In the genomic region with DNA sequence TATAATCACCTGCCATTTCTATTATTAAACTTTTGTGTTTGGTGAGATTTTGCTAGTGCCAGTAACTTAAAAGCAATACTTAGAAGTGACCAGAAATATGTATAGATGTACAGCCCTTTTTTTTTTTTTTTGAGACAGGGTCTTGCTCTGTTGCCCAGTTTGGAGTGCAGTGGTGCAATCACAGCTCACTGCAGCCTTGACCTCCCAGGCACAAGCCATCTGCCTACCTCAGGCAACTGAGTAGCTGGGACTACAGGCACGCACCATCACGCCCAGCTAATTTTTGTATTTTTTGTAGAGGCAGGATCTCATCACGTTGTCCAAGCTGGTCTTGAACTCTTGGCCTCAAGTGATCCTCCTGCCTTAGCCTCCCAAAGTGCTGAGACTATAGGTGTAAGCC, we compare ENCODE assay signal across 5 cellular contexts. TPM values are rescaled to one million over a fixed set of nuclear protein-coding genes. Genes with fewer than 3 reads are reported as not detected.
DNase-seq lines count a peak whose midpoint lies in the region; ATAC-seq, FAIRE-seq and TF ChIP-seq lines count a peak whose summit lies in the region.
"Not testable (repeated sequence)": the region's sequence is repeated elsewhere in the genome, so short reads cannot be mapped to it uniquely, and the experiment has no call there.

No MANE protein-coding gene starts in this region.

- H3K27me3 ChIP-seq in K562 (ENCODE audit: control insufficient read depth in 2 of 2, insufficient read depth in 2 of 2, low read length in 2 of 2); endothelial cell of umbilical vein (ENCODE audit: control insufficient read depth in 2 of 2, insufficient read depth in 2 of 2, low read length in 2 of 2): not testable (repeated sequence)

- H3K4me1 Mint-ChIP-seq in WTC11, result not testable (repeated sequence)

- WGBS in K562 (ENCODE audit: insufficient coverage, low coverage, missing lambda C conversion rate), result 96% methylated on average over 3 of the region's 3 CpGs

- H3K36me3 ChIP-seq in HEK293 (ENCODE audit: control insufficient read depth in 2 of 2, insufficient read depth in 1 of 2, low read length in 2 of 2) (peaks cover 78 to 81% of the 10 kb centered on the region in 2 experiments), K562 (ENCODE audit: control insufficient read depth, insufficient read depth, low read length) (peaks cover 89% of the 10 kb centered on the region), endothelial cell of umbilical vein (ENCODE audit: control insufficient read depth in 2 of 2, extremely low read depth in 1 of 2, insufficient read depth in 2 of 2, low read length in 2 of 2) (peaks cover 12 to 21% of the 10 kb centered on the region in 2 experiments)

- TF ChIP-seq EP300 in K562 (IDR thresholded peaks at IDR 0.05; ENCODE audit: low read length), result not testable (repeated sequence)

- H3K9ac ChIP-seq in K562 (ENCODE audit: insufficient read depth in 1 of 2, low read depth in 2 of 2, low read length in 2 of 2); endothelial cell of umbilical vein (replicated peaks; ENCODE audit: extremely low read depth, insufficient read depth, low read length): not testable (repeated sequence)

- not testable (repeated sequence) for DNase-seq in GM12891 (ENCODE audit: insufficient read length, low spot score); WTC11 (ENCODE audit: low spot score); K562 (ENCODE audit: extremely low read depth in 1 of 4, low spot score in 3 of 4); endothelial cell of umbilical vein (ENCODE audit: low read depth, low spot score)

- not testable (repeated sequence) for H3K27ac Mint-ChIP-seq in WTC11

- not testable (repeated sequence) for H3K79me2 ChIP-seq in K562 (ENCODE audit: control insufficient read depth, insufficient read depth, low read length); endothelial cell of umbilical vein (ENCODE audit: control insufficient read depth, insufficient read depth, low read length)

- dilution Hi-C loops in endothelial cell of umbilical vein (cut with MboI; ENCODE audit: extremely low pct_ligation_motif_present, low sequenced_read_pairs), result not testable (repeated sequence)

- peak; percentile 45 for FAIRE-seq in GM12891 (lab: Jason Lieb, UNC)
- FAIRE-seq in K562 (lab: Jason Lieb, UNC), result not testable (repeated sequence)
- peak; percentile 26 for FAIRE-seq in endothelial cell of umbilical vein (lab: Jason Lieb, UNC)

- peaks cover 83% of the 10 kb centered on the region for H3K36me3 Mint-ChIP-seq in WTC11

- not testable (repeated sequence) for TF ChIP-seq RAD21 in K562 (CRISPR knock-in tag; conservative IDR thresholded peaks at IDR 0.05 in 1 of 2, IDR thresholded peaks at IDR 0.05 in 1 of 2)

- intact Hi-C loops in K562 (cut with micrococcal nuclease), result not testable (repeated sequence)
- intact Hi-C loops in endothelial cell of umbilical vein (cut with micrococcal nuclease), result loop anchor here (5.0 kb wide), 1 partner anchor 33 kb away; no protein-coding TSS in a partner anchor

- POLR2A ChIA-PET in HEK293 (lab: Yijun Ruan, JAX) (interaction anchor here (0.6 kb wide), 1 partner anchor 11 kb away, joined by 4 read pairs; no protein-coding TSS in a partner anchor), K562 (lab: Yijun Ruan, JAX) (interaction anchor here (0.6 to 1.0 kb wide), 3 partner anchors 20 to 438 kb away, joined by 3 to 5 read pairs (median 4); a partner anchor contains a TSS), endothelial cell of umbilical vein (lab: Charles Lee) (interaction anchor here (0.6 kb wide), 1 partner anchor 216 kb away, joined by 4 read pairs; no protein-coding TSS in a partner anchor)
- POLR2A ChIA-PET in WTC11 (lab: Charles Lee), result not testable (repeated sequence)

- not testable (repeated sequence) for H4K20me1 ChIP-seq in K562 (replicated peaks; ENCODE audit: control insufficient read depth, insufficient read depth, low read length); endothelial cell of umbilical vein (replicated peaks; ENCODE audit: control insufficient read depth, extremely low read depth, insufficient read depth, low read length)

- not testable (repeated sequence) for H3K27me3 Mint-ChIP-seq in WTC11 (ENCODE audit: low read depth)

- H3K9me3 ChIP-seq in HEK293 (ENCODE audit: control insufficient read depth, insufficient read depth, low read depth, low read length); K562 (replicated peaks; ENCODE audit: control insufficient read depth, insufficient read depth, low read depth, low read length); endothelial cell of umbilical vein (replicated peaks; ENCODE audit: control insufficient read depth, insufficient read depth, low read length): not testable (repeated sequence)

- not testable (repeated sequence) for H3K4me1 ChIP-seq in HEK293 (ENCODE audit: control insufficient read depth, insufficient read depth, low read length); K562 (replicated peaks in 1 of 2; ENCODE audit: control insufficient read depth in 2 of 2, insufficient read depth in 2 of 2, low read length in 2 of 2); endothelial cell of umbilical vein (ENCODE audit: control insufficient read depth, extremely low read depth, insufficient read depth, low read length)

- not testable (repeated sequence) for TF ChIP-seq CTCF in HEK293 (tag by site-specific recombination; IDR thresholded peaks at IDR 0.05); WTC11 (IDR thresholded peaks at IDR 0.05); K562 (IDR thresholded peaks at IDR 0.05 in 2 of 3, conservative IDR thresholded peaks at IDR 0.05 in 1 of 3; ENCODE audit: insufficient read depth in 2 of 3, low read depth in 1 of 3, low read length in 3 of 3); endothelial cell of umbilical vein (IDR thresholded peaks at IDR 0.05; ENCODE audit: extremely low read depth in 1 of 2, insufficient read depth in 1 of 2, low read depth in 1 of 2, low read length in 2 of 2)

- H3K4me3 ChIP-seq in HEK293 (ENCODE audit: low read depth, low read length); K562; endothelial cell of umbilical vein (replicated peaks in 1 of 3; ENCODE audit: insufficient read depth in 1 of 3, low read depth in 1 of 3, low read length in 3 of 3): not testable (repeated sequence)

- H3K9me3 Mint-ChIP-seq in WTC11, result not testable (repeated sequence)

- BruUV-seq in K562 (replicated peaks; lab: Mats Ljungman, UMichigan); endothelial cell of umbilical vein (replicated peaks; lab: Mats Ljungman, UMichigan): not testable (repeated sequence)

- CTCF ChIA-PET in HEK293 (lab: Yijun Ruan, JAX), result interaction anchor here (0.6 to 0.8 kb wide), 4 partner anchors 16 to 120 kb away, joined by 3 to 4 read pairs (median 3); no protein-coding TSS in a partner anchor
- CTCF ChIA-PET in WTC11 (lab: Charles Lee), result interaction anchor here (0.8 kb wide), 1 partner anchor 179 kb away, joined by 3 read pairs; no protein-coding TSS in a partner anchor
- CTCF ChIA-PET in K562 (lab: Yijun Ruan, JAX; ENCODE audit: low intra/inter-chr PET ratio), result interaction anchor here (0.6 kb wide), 1 partner anchor 70 kb away, joined by 3 read pairs; no protein-coding TSS in a partner anchor
- CTCF ChIA-PET in endothelial cell of umbilical vein (lab: Charles Lee), result interaction anchor here (0.6 to 1.4 kb wide), 2 partner anchors 97 to 806 kb away, joined by 3 read pairs; no protein-coding TSS in a partner anchor

- not testable (repeated sequence) for H3K4me3 Mint-ChIP-seq in WTC11

- H3K9me1 ChIP-seq in K562 (ENCODE audit: control insufficient read depth, insufficient read depth, low read length); endothelial cell of umbilical vein (replicated peaks; ENCODE audit: control insufficient read depth, extremely low read depth, insufficient read depth, low read length): not testable (repeated sequence)

- H2AFZ ChIP-seq in K562 (ENCODE audit: low read depth, low read length); endothelial cell of umbilical vein (ENCODE audit: low read depth, low read length): not testable (repeated sequence)

- not testable (repeated sequence) for TF ChIP-seq POLR2A in GM12891 (IDR thresholded peaks at IDR 0.05; ENCODE audit: low read depth, low read length); endothelial cell of umbilical vein (IDR thresholded peaks at IDR 0.05; ENCODE audit: low read depth, low read length)
- TF ChIP-seq POLR2A in K562 (conservative IDR thresholded peaks at IDR 0.05), result 0 out of 2 replicates have a peak, but pooled peaks have one; percentile 29

- not testable (repeated sequence) for H3K27ac ChIP-seq in HEK293 (ENCODE audit: extremely low read depth, low read depth, low read length); K562 (ENCODE audit: extremely low read depth, low read depth, low read length); endothelial cell of umbilical vein (ENCODE audit: insufficient read depth, low read depth, low read length)

- not testable (repeated sequence) for ATAC-seq in WTC11, K562

- in situ Hi-C loops in K562 (cut with MboI), result not testable (repeated sequence)

- H3K4me2 ChIP-seq in K562 (ENCODE audit: insufficient read depth, low read length); endothelial cell of umbilical vein (ENCODE audit: insufficient read depth, low read length): not testable (repeated sequence)

RNA-seq across cellular contexts. Expression of a gene that starts 23.9 kb away (rescaled TPM):
- polyA plus RNA-seq in GM12891 (2012; ENCODE audit: low read depth, missing spikeins), result 14.0 TPM
- total RNA-seq in WTC11 (2021) (63.3 to 73.0 TPM (median 68.4 TPM) in 3 replicates), K562 (2014; rRNA removed) (50.9 and 54.2 TPM in 2 replicates), K562 (2014; rRNA removed; fragmentation: Illumina TruSeq; extraction: Trizol) (101 and 108 TPM in 2 replicates), K562 (2015; rRNA removed; fragmentation: Illumina TruSeq; extraction: Trizol) (82.5 and 89.5 TPM in 2 replicates), K562 (2021) (108 and 113 TPM in 2 replicates), endothelial cell of umbilical vein (53.8 and 62.0 TPM in 2 replicates)
- 93.9 and 226 TPM in 2 replicates for total RNA-seq in K562 (2011; cell fraction: chromatin; rRNA removed; ENCODE audit: low replicate concordance)
- 38.4 and 45.5 TPM in 2 replicates for total RNA-seq in K562 (2011; cell fraction: nucleolus; rRNA removed)
- total RNA-seq in K562 (2011; cell fraction: nucleoplasm; rRNA removed), result 67.1 and 89.0 TPM in 2 replicates
- polyA plus RNA-seq in K562 (2011; rRNA removed) (30.3 and 36.6 TPM in 2 replicates), K562 (2014; fragmentation: Illumina TruSeq; extraction: Trizol) (44.0 and 51.6 TPM in 2 replicates), K562 (2014; fragmentation: Nextera tagmentation; extraction: Ambion mirVana) (10 to 100 TPM; 28.3 to 30.9 TPM), K562 (2014; rRNA removed) (28.4 and 30.6 TPM in 2 replicates), endothelial cell of umbilical vein (6.2 and 8.4 TPM in 2 replicates)
- 10.5 and 13.2 TPM in 2 replicates for polyA plus RNA-seq in K562 (2011; cell fraction: cytosol; rRNA removed)
- polyA plus RNA-seq in K562 (2011; cell fraction: nucleus; rRNA removed), result 42.6 and 43.8 TPM in 2 replicates
- polyA plus RNA-seq in K562 (2012), result 25.8 and 36.8 TPM in 2 replicates
- polyA minus RNA-seq in K562 (2011; rRNA and poly(A)+ RNA removed), result 202 and 234 TPM in 2 replicates
- 52.4 and 87.3 TPM in 2 replicates for polyA minus RNA-seq in K562 (2011; cell fraction: cytosol; rRNA and poly(A)+ RNA removed)
- 68.7 and 101 TPM in 2 replicates for polyA minus RNA-seq in K562 (2011; cell fraction: nucleus; rRNA and poly(A)+ RNA removed)
- 7.7 and 8.0 TPM in 2 replicates for polyA plus RNA-seq in endothelial cell of umbilical vein (2011; cell fraction: cytosol; rRNA removed)
- 38.9 and 47.3 TPM in 2 replicates for polyA plus RNA-seq in endothelial cell of umbilical vein (2011; cell fraction: nucleus; rRNA removed)
- polyA plus RNA-seq in endothelial cell of umbilical vein (2012), result 21.8 and 37.4 TPM in 2 replicates
- polyA minus RNA-seq in endothelial cell of umbilical vein, result 80.0 and 85.7 TPM in 2 replicates
- polyA minus RNA-seq in endothelial cell of umbilical vein (2011; cell fraction: cytosol; rRNA and poly(A)+ RNA removed), result 49.4 TPM
- polyA minus RNA-seq in endothelial cell of umbilical vein (2011; cell fraction: nucleus; rRNA and poly(A)+ RNA removed), result 65.3 and 104 TPM in 2 replicates

RNA-seq across cellular contexts. Expression of a gene that starts 56.6 kb away (rescaled TPM):
- polyA plus RNA-seq in GM12891 (2012; ENCODE audit: low read depth, missing spikeins), result 32.8 TPM
- total RNA-seq in WTC11 (2021) (8.6 to 10.3 TPM (median 10.1 TPM) in 3 replicates), K562 (2014; rRNA removed) (47.4 and 57.4 TPM in 2 replicates), K562 (2014; rRNA removed; fragmentation: Illumina TruSeq; extraction: Trizol) (69.1 and 93.7 TPM in 2 replicates), K562 (2015; rRNA removed; fragmentation: Illumina TruSeq; extraction: Trizol) (66.6 and 74.1 TPM in 2 replicates), K562 (2021) (53.5 and 59.1 TPM in 2 replicates), endothelial cell of umbilical vein (48.1 and 49.9 TPM in 2 replicates)
- total RNA-seq in K562 (2011; cell fraction: chromatin; rRNA removed; ENCODE audit: low replicate concordance), result 123 and 174 TPM in 2 replicates
- total RNA-seq in K562 (2011; cell fraction: nucleolus; rRNA removed), result 65.5 and 71.3 TPM in 2 replicates
- 91.4 and 121 TPM in 2 replicates for total RNA-seq in K562 (2011; cell fraction: nucleoplasm; rRNA removed)
- polyA plus RNA-seq in K562 (2011; rRNA removed) (65.2 and 70.3 TPM in 2 replicates), K562 (2014; fragmentation: Illumina TruSeq; extraction: Trizol) (69.4 and 79.8 TPM in 2 replicates), K562 (2014; fragmentation: Nextera tagmentation; extraction: Ambion mirVana) (10 to 100 TPM; 62.7 to 87.7 TPM), K562 (2014; rRNA removed) (71.0 and 82.8 TPM in 2 replicates), endothelial cell of umbilical vein (36.7 and 45.6 TPM in 2 replicates)
- polyA plus RNA-seq in K562 (2011; cell fraction: cytosol; rRNA removed), result 20.6 and 40.3 TPM in 2 replicates
- polyA plus RNA-seq in K562 (2011; cell fraction: nucleus; rRNA removed), result 190 and 230 TPM in 2 replicates
- polyA plus RNA-seq in K562 (2012), result 66.1 and 79.9 TPM in 2 replicates
- 67.2 and 83.5 TPM in 2 replicates for polyA minus RNA-seq in K562 (2011; rRNA and poly(A)+ RNA removed)
- 24.7 and 31.0 TPM in 2 replicates for polyA minus RNA-seq in K562 (2011; cell fraction: cytosol; rRNA and poly(A)+ RNA removed)
- polyA minus RNA-seq in K562 (2011; cell fraction: nucleus; rRNA and poly(A)+ RNA removed), result 64.2 and 87.4 TPM in 2 replicates
- polyA plus RNA-seq in endothelial cell of umbilical vein (2011; cell fraction: cytosol; rRNA removed), result 29.1 and 32.0 TPM in 2 replicates
- 231 and 232 TPM in 2 replicates for polyA plus RNA-seq in endothelial cell of umbilical vein (2011; cell fraction: nucleus; rRNA removed)
- 50.2 and 63.4 TPM in 2 replicates for polyA plus RNA-seq in endothelial cell of umbilical vein (2012)
- polyA minus RNA-seq in endothelial cell of umbilical vein, result 76.5 and 88.2 TPM in 2 replicates
- not detected for polyA minus RNA-seq in endothelial cell of umbilical vein (2011; cell fraction: cytosol; rRNA and poly(A)+ RNA removed)
- polyA minus RNA-seq in endothelial cell of umbilical vein (2011; cell fraction: nucleus; rRNA and poly(A)+ RNA removed), result 92.2 and 127 TPM in 2 replicates
